Comparison of ENCODE assay signal across 33 cellular contexts in genomic region chr1:212137854-212138253, GRCh38.
"Had no signal": no experiment of that assay in that cellular context is flagged by ENCODE, and none has a peak within 500 bp of the region (broad histone marks: within the 10 kb centered on the region; RNA-seq: fewer than 3 reads in every experiment).

No MANE protein-coding gene starts in this region.

- H3K27ac ChIP-seq: adrenal gland, ascending aorta, body of pancreas, brain microvascular endothelial cell, cardiac muscle cell had no signal

- H3K9me3 ChIP-seq: adrenal gland, body of pancreas, breast epithelium had no signal

- H3K4me1 ChIP-seq: adrenal gland, ascending aorta, body of pancreas, breast epithelium had no signal

- DNase-seq: activated effector memory CD4-positive, alpha-beta T cell treated with anti-CD3 and anti-CD28 coated beads, Interleukin-2, amount 50 U/mL, for 16 hours; activated effector memory CD4-positive, alpha-beta T cell treated with Interleukin-2 at 50 U/mL for 16 hours; activated gamma-delta T cell; activated gamma-delta T cell treated with Interleukin-2 at 50 U/mL for 16 hours; activated naive CD4-positive, alpha-beta T cell; activated naive CD4-positive, alpha-beta T cell treated with anti-CD3 and anti-CD28 coated beads for 36 hours; activated naive CD4-positive, alpha-beta T cell treated with anti-CD3 and anti-CD28 coated beads, Interleukin-2, amount 10 ng/mL, durations not matched to agents 7 days and 5 days; activated naive CD4-positive, alpha-beta T cell treated with anti-CD3 and anti-CD28 coated beads, Interleukin-2, amount 50 U/mL, for 16 hours; activated naive CD4-positive, alpha-beta T cell treated with Interleukin-2 at 50 U/mL for 16 hours; activated naive CD8-positive, alpha-beta T cell treated with anti-CD3 and anti-CD28 coated beads for 36 hours; activated naive CD8-positive, alpha-beta T cell treated with anti-CD3 and anti-CD28 coated beads, Interleukin-2, amount 10 ng/mL, durations not matched to agents 7 days and 5 days; activated naive CD8-positive, alpha-beta T cell treated with anti-CD3 and anti-CD28 coated beads, Interleukin-2, amount 50 U/mL, for 24 hours; activated T-cell treated with anti-CD3 and anti-CD28 coated beads, Interleukin-2, amount 50 U/mL, for 24 hours; activated T-cell treated with anti-CD3 and anti-CD28 coated beads, Interleukin-2, amount 50 U/mL, for 4 hours; activated T-cell treated with anti-CD3 and anti-CD28 coated beads, Interleukin-2, amount 50 U/mL, for 48 hours; activated T-cell treated with anti-CD3 and anti-CD28 coated beads, Interleukin-2, amount 50 U/mL, for 72 hours; amniotic stem cell; amygdala; anterior cingulate cortex; aorta; brain microvascular endothelial cell; caudate nucleus; central memory CD4-positive, alpha-beta T cell; cerebellar nuclear complex had no signal

- ATAC-seq: activated naive CD4-positive, alpha-beta T cell treated with anti-CD3 and anti-CD28 coated beads, Interleukin-2, amount 50 U/mL, for 72 hours; activated naive CD8-positive, alpha-beta T cell treated with anti-CD3 and anti-CD28 coated beads, Interleukin-2, amount 50 U/mL, for 24 hours; activated T-cell treated with anti-CD3 and anti-CD28 coated beads, Interleukin-2, amount 50 U/mL, for 4 hours; activated T-cell treated with anti-CD3 and anti-CD28 coated beads, Interleukin-2, amount 50 U/mL, for 72 hours; activated T-helper 17 cell treated with anti-CD3 and anti-CD28 coated beads, Interleukin-2, amount 50 U/mL, for 72 hours had no signal

- FAIRE-seq: astrocyte, bronchial epithelial cell had no signal

- H3K27me3 ChIP-seq: adrenal gland, ascending aorta, body of pancreas, brain microvascular endothelial cell, breast epithelium, cardiac muscle cell had no signal

- H3K4me3 ChIP-seq: adrenal gland, ascending aorta, body of pancreas, breast epithelium, cardiac muscle cell had no signal

- H3K36me3 ChIP-seq: adrenal gland, ascending aorta, brain microvascular endothelial cell, breast epithelium, cardiac muscle cell had no signal
